ENCODE assay signal across 10 cellular contexts in the genomic region with DNA sequence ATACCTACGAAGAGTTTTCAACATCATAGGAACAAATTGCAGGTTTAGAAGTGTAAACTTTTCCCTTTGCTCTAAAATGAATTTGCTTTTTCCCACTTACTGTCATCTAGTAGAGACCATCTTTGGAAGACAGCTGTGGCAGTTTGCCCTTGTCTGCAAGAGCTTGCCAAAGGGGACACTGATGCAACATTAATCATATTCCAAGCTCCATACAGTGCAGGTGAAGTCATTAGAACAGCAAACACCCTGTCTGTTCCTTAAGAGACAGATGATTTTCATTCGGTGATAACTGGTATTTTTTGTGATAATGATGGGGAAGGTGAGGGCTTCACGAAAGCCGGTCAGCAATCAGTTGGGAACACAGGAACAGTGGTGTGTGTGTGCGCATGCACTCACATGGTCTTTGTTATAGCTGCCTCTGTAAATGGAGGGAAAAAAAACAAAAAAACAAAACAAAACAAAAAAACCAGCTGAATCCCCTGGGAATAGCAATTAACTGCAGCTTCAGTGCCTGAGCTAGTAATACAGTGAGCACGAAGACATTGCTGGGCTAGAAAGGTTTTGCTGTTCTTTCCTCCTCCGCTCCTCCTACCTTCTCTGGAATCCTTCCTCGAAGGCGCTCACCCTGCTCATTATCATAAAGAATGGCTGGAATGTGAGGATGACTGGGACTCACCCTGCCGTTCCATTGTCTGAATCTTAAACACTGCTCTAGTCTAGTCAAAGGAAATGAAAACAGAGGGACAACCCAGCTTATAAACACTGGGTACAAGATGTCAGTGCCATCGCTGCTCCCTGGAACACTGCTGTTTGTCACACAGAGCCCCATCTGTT. TPM values are rescaled to one million over a fixed set of nuclear protein-coding genes. Genes with fewer than 3 reads are reported as not detected.
A peak's percentile ranks its signal among the peaks of the same experiment; 100 is the strongest.
DNase-seq lines count a peak whose midpoint lies in the region; ATAC-seq and TF ChIP-seq lines count a peak whose summit lies in the region.
"Had no signal": no experiment of that assay in that cellular context is flagged by ENCODE, and none has a peak within 500 bp of the region (broad histone marks: within the 10 kb centered on the region; RNA-seq: fewer than 3 reads in every experiment).

No MANE protein-coding gene starts in this region.

- H3K4me1 Mint-ChIP-seq in CD8-positive, alpha-beta memory T cell = no peaks in the 10 kb centered on the region

- H3K4me1 ChIP-seq in HEK293 (ENCODE audit: control insufficient read depth, insufficient read depth, low read length) (no peaks in the 10 kb centered on the region), upper lobe of left lung (peaks cover 0 to 8% (median 0%) of the 10 kb centered on the region in 4 donors), heart right ventricle (peaks cover 0 to 2% (median 0%) of the 10 kb centered on the region in 9 donors)
- no peaks in the 10 kb centered on the region for H3K4me1 ChIP-seq in CD8-positive, alpha-beta memory T cell (ENCODE audit: insufficient read depth, low read length)

- no peak overlapping the region for H3K4me3 Mint-ChIP-seq in CD8-positive, alpha-beta memory T cell
- H3K4me3 Mint-ChIP-seq: activated T-cell treated with anti-CD3 and anti-CD28 coated beads, Interleukin-2, amount 50 U/mL, for 72 hours had no signal

- no peaks in the 10 kb centered on the region for H3K27me3 ChIP-seq in CD8-positive, alpha-beta memory T cell (ENCODE audit: insufficient read depth, low read length, poor library complexity, severe bottlenecking)
- H3K27me3 ChIP-seq in upper lobe of left lung (no peaks in the 10 kb centered on the region), heart right ventricle (peaks cover 0 to 7% (median 0%) of the 10 kb centered on the region in 7 donors)

- no peak for TF ChIP-seq EP300 in upper lobe of left lung (IDR thresholded peaks at IDR 0.05)

- H3K36me3 Mint-ChIP-seq in CD8-positive, alpha-beta memory T cell = no peaks in the 10 kb centered on the region

- no peak overlapping the region for H3K4me3 ChIP-seq in HEK293 (ENCODE audit: low read depth, low read length)
- no peak overlapping the region for H3K4me3 ChIP-seq in fibroblast of villous mesenchyme (ENCODE audit: low read depth, low read length)
- no peak overlapping the region for H3K4me3 ChIP-seq in CD8-positive, alpha-beta memory T cell (ENCODE audit: low read length)
- no peak overlapping the region for H3K4me3 ChIP-seq in upper lobe of left lung
- H3K4me3 ChIP-seq in heart right ventricle = no peak overlapping the region

- H3K27ac Mint-ChIP-seq in CD8-positive, alpha-beta memory T cell = no peak overlapping the region
- H3K27ac Mint-ChIP-seq: activated T-cell treated with anti-CD3 and anti-CD28 coated beads, Interleukin-2, amount 50 U/mL, for 72 hours had no signal

- no peak for TF ChIP-seq POLR2A in upper lobe of left lung (IDR thresholded peaks at IDR 0.05)

- 69 to 74% methylated on average over 11 of the region's 11 CpGs for WGBS in upper lobe of left lung, 2 donors
- 49 to 57% methylated on average over 11 of the region's 11 CpGs for WGBS in heart right ventricle, 2 donors

- TF ChIP-seq CTCF in HEK293 (tag by site-specific recombination; IDR thresholded peaks at IDR 0.05) (no peak), fibroblast of villous mesenchyme (IDR thresholded peaks at IDR 0.05; ENCODE audit: insufficient read depth, low read depth, low read length) (no peak), upper lobe of left lung (IDR thresholded peaks at IDR 0.05) (no peak), heart right ventricle (IDR thresholded peaks at IDR 0.05) (no peak)

- no peaks in the 10 kb centered on the region for H3K9me3 Mint-ChIP-seq in CD8-positive, alpha-beta memory T cell

- ATAC-seq in HG03135 (IDR thresholded peaks at IDR 0.05; ENCODE audit: unreplicated experiment) (no peak), upper lobe of left lung (ENCODE audit: low FRiP score in 2 of 2) (no peak), heart right ventricle (no peak)
- ATAC-seq: activated T-cell treated with anti-CD3 and anti-CD28 coated beads, Interleukin-2, amount 50 U/mL, for 72 hours had no signal

- CTCF ChIA-PET in HEK293 (lab: Yijun Ruan, JAX) = interaction anchor here (0.5 to 1.4 kb wide), 7 partner anchors 14 to 481 kb away, joined by 3 to 5 read pairs (median 3); no protein-coding TSS in a partner anchor
- CTCF ChIA-PET in CD8-positive, alpha-beta memory T cell (lab: Charles Lee) = no interaction called here

- H3K36me3 ChIP-seq in HEK293 (ENCODE audit: control insufficient read depth in 2 of 2, insufficient read depth in 1 of 2, low read length in 2 of 2) = no peaks in the 10 kb centered on the region
- no peaks in the 10 kb centered on the region for H3K36me3 ChIP-seq in CD8-positive, alpha-beta memory T cell (ENCODE audit: insufficient read depth, low read length)
- no peaks in the 10 kb centered on the region for H3K36me3 ChIP-seq in upper lobe of left lung
- no peaks in the 10 kb centered on the region for H3K36me3 ChIP-seq in heart right ventricle

- POLR2A ChIA-PET in HEK293 (lab: Yijun Ruan, JAX) = interaction anchor here (0.8 kb wide), 1 partner anchor 29 kb away, joined by 3 read pairs; no protein-coding TSS in a partner anchor
- POLR2A ChIA-PET in CD8-positive, alpha-beta memory T cell (lab: Charles Lee) = no interaction called here

- no peaks in the 10 kb centered on the region for H3K9me3 ChIP-seq in HEK293 (ENCODE audit: control insufficient read depth, insufficient read depth, low read depth, low read length)
- H3K9me3 ChIP-seq in CD8-positive, alpha-beta memory T cell (ENCODE audit: low read length) = no peaks in the 10 kb centered on the region
- no peaks in the 10 kb centered on the region for H3K9me3 ChIP-seq in upper lobe of left lung
- no peaks in the 10 kb centered on the region for H3K9me3 ChIP-seq in heart right ventricle

- peak; percentile 28 for DNase-seq in SK-N-DZ (ENCODE audit: low spot score)
- DNase-seq in fibroblast of villous mesenchyme (ENCODE audit: low read depth) = peak; percentile 51
- peak; percentile 76 for DNase-seq in retina
- no peak for DNase-seq in CD8-positive, alpha-beta memory T cell
- DNase-seq in upper lobe of left lung = no peak
- no peak for DNase-seq in heart right ventricle
- DNase-seq: activated T-cell treated with anti-CD3 and anti-CD28 coated beads, Interleukin-2, amount 50 U/mL, for 72 hours; stimulated activated CD4-positive, alpha-beta T cell treated with anti-CD3 and anti-CD28 coated beads, Interleukin-4, amount 100 ng/mL, for 1 hour had no signal

- H3K27me3 Mint-ChIP-seq in CD8-positive, alpha-beta memory T cell = peaks cover 0 to 16% of the 10 kb centered on the region in 2 donors

- H3K27ac ChIP-seq in HEK293 (ENCODE audit: extremely low read depth, low read depth, low read length) (no peak overlapping the region), upper lobe of left lung (no peak overlapping the region), heart right ventricle (no peak overlapping the region)
- H3K27ac ChIP-seq in CD8-positive, alpha-beta memory T cell (ENCODE audit: low read depth, low read length) = no peak overlapping the region

- intact Hi-C loops in heart right ventricle (cut with DNase I) = no loop called here

TF ChIP-seq in HEK293, 187 proteins besides CTCF, POLR2A, EP300 and RAD21:
- no peak for TF ChIP-seq ZNF626 (tag by site-specific recombination; IDR thresholded peaks at IDR 0.05)
- peak; percentile 84 for TF ChIP-seq ZNF341 (tag by site-specific recombination; IDR thresholded peaks at IDR 0.05; ENCODE audit: low read depth)
- peak; percentile 71 for TF ChIP-seq ZFHX2 (tag by site-specific recombination; conservative IDR thresholded peaks at IDR 0.05)
- TF ChIP-seq EGR2 (tag by site-specific recombination; IDR thresholded peaks at IDR 0.05; ENCODE audit: low read depth) = peak; percentile 59; the same call in 1 of the 2 replicates
TF ChIP-seq in HEK293: peak in this region for 3.

RNA-seq across cellular contexts. Expression of a gene that starts 35.2 kb away (rescaled TPM):
- 8.9 and 9.4 TPM in 2 replicates for polyA plus RNA-seq in SK-N-DZ (2014; cell fraction: cytosol; rRNA removed)
- polyA plus RNA-seq in SK-N-DZ (2014; cell fraction: nucleus; rRNA removed) = 5.7 and 7.8 TPM in 2 replicates
- total RNA-seq in fibroblast of villous mesenchyme (49.2 and 53.8 TPM in 2 replicates), upper lobe of left lung (10 to 100 TPM; 35.8 to 59.9 (median 49.0) TPM), heart right ventricle (100 to 1,000 TPM in 6 of 10 donors, 10 to 100 TPM in 4; 48.0 to 198 (median 118) TPM)
- under 1 TPM; 0.18 to 0.60 TPM for total RNA-seq in CD8-positive, alpha-beta memory T cell
- 0.12 TPM for polyA plus RNA-seq in CD8-positive, alpha-beta memory T cell
- polyA plus RNA-seq in heart right ventricle = 10 to 100 TPM; 16.7 to 17.2 TPM

Comparison
In these comparisons a context has a peak if more than half of its experiments do, and no peak if none do; other contexts are left out.
1. DNase-seq: peak in SK-N-DZ (single experiment), fibroblast of villous mesenchyme (single experiment) and retina (single experiment); none in CD8-positive, alpha-beta memory T cell (0 of 5), upper lobe of left lung (0 of 2) and heart right ventricle (0 of 2).
2. RNA of a gene that starts 35.2 kb away (total RNA-seq): 48.0 to 198 TPM in heart right ventricle, 35.8 to 59.9 TPM in upper lobe of left lung and 49.2 to 53.8 TPM in fibroblast of villous mesenchyme; 0.18 to 0.60 TPM in CD8-positive, alpha-beta memory T cell; every median in the first group is over 10 times any median in the second.